1 cellular context compared by ENCODE assay signal in the genomic region with DNA sequence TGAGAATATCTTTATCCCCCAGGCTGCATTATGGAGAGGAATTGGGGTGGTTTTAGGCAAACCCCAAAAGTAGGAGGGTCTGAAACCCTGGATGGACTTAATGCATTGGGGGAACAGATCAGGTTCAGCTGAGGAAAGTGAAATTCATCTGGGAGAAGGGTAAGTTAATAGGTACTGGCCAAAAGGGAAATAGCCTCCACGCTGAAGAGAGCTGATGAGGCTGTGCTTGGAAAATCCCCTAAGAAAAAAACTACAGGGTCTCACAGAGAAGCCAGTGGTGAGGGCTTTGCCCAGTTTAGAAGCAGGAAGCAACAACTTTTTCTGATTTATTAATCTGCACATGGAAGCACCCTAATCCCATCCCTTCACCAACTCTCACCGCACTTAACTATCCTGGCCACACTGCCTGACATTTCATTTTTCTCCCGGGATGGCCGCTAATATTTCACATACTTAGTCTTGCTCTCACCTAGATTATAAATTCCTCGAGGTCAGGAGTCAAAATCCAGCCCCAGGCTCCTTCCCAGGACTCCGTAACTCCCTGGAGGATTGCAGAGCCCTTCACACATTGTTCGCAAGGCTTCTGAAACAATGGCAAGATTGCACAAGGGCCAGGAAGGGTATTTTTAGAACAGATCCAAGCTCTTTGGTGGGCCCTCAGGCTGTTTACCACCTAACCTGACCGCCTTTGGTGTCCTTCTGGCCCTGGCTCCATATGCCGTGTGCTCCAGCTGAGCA.
TF ChIP-seq lines count a peak whose summit lies in the region.

No MANE protein-coding gene starts in this region.

TF ChIP-seq in K562, 482 proteins besides CTCF, POLR2A, EP300 and RAD21 (continued from another document):
- no peak for TF ChIP-seq PATZ1 (CRISPR knock-in tag; IDR thresholded peaks at IDR 0.05; ENCODE audit: borderline replicate concordance)
- TF ChIP-seq DLX4 (CRISPR knock-in tag; IDR thresholded peaks at IDR 0.05), result no peak
- no peak for TF ChIP-seq JUNB (CRISPR knock-in tag; conservative IDR thresholded peaks at IDR 0.05)
- 0 out of 2 replicates have a peak, but pooled peaks have one; percentile 16 for TF ChIP-seq MEF2A (IDR thresholded peaks at IDR 0.05; ENCODE audit: control insufficient read depth, low read depth, low read length)
- TF ChIP-seq, protein P1, sequence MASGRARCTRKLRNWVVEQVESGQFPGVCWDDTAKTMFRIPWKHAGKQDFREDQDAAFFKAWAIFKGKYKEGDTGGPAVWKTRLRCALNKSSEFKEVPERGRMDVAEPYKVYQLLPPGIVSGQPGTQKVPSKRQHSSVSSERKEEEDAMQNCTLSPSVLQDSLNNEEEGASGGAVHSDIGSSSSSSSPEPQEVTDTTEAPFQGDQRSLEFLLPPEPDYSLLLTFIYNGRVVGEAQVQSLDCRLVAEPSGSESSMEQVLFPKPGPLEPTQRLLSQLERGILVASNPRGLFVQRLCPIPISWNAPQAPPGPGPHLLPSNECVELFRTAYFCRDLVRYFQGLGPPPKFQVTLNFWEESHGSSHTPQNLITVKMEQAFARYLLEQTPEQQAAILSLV (tag; IDR thresholded peaks at IDR 0.05), result no peak
- TF ChIP-seq ARID3B (CRISPR knock-in tag; IDR thresholded peaks at IDR 0.05; ENCODE audit: borderline replicate concordance), result no peak
- no peak for TF ChIP-seq ZC3H4 (CRISPR knock-in tag; IDR thresholded peaks at IDR 0.05; ENCODE audit: borderline replicate concordance)
- TF ChIP-seq HDAC8 (tag; IDR thresholded peaks at IDR 0.05), result no peak
